Comparison of ENCODE assay signal across 20 cellular contexts in the genomic region with DNA sequence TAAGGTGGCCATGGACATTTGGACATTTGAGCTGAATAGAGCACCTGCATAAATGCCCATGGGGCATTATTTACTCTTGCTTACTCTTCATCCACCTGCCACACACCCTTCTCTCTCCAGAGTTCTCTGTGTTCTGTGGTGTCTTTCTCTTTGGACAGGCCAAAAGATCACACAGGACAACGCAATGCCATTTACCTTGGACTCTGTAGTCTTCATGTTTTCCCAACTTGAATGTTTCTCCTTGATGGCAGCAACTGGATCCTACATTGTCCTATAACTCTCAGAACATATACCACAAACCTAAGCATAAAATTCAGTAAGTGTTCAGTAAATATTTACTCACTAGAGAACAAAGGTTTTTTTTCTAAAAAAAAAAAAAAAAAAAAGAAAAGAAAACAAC. TPM values are rescaled to one million over a fixed set of nuclear protein-coding genes. Genes with fewer than 3 reads are reported as not detected.
A peak's percentile ranks its signal among the peaks of the same experiment; 100 is the strongest.
DNase-seq lines count a peak whose midpoint lies in the region.
"Had no signal": no experiment of that assay in that cellular context is flagged by ENCODE, and none has a peak within 500 bp of the region (broad histone marks: within the 10 kb centered on the region; RNA-seq: fewer than 3 reads in every experiment).

No MANE protein-coding gene starts in this region.

- intact Hi-C loops in activated CD4-positive, alpha-beta T cell treated with anti-CD3 and anti-CD28 coated beads, Interleukin-2, amount 10 ng/mL, durations not matched to agents 24 days and 14 days (cut with micrococcal nuclease) = no loop called here

- DNase-seq in NCI-H748 (lab: John Stamatoyannopoulos, UW; ENCODE audit: unreplicated experiment) = peak; percentile 2
- no peak for DNase-seq in NCI-H748 treated with DMSO at 0.1 percent for 48 hours (lab: John Stamatoyannopoulos, UW)
- peak; percentile 13 for DNase-seq in COLO668 (lab: John Stamatoyannopoulos, UW; ENCODE audit: unreplicated experiment)
- DNase-seq in DMS53 treated with DMSO at 0.1 percent for 48 hours (lab: John Stamatoyannopoulos, UW; ENCODE audit: unreplicated experiment) = peak; percentile 99
- DNase-seq in NCI-H774 (lab: John Stamatoyannopoulos, UW) = peak; percentile 28
- DNase-seq in iPS-NIHi11 (ENCODE audit: low spot score) = no peak
- no peak for DNase-seq in activated CD4-positive, alpha-beta T cell treated with anti-CD3 and anti-CD28 coated beads, Interleukin-2, amount 10 ng/mL, durations not matched to agents 24 days and 14 days
- DNase-seq: 8988T; ACHN; AML-193; BE2C; Caco-2; CD4-positive, alpha-beta T cell; DMS153; DMS79 treated with DMSO at 0.1 percent for 48 hours; GF-D8; GOT3; HFFc6 had no signal

- no peaks in the 10 kb centered on the region for H3K4me1 Mint-ChIP-seq in activated CD4-positive, alpha-beta T cell treated with anti-CD3 and anti-CD28 coated beads, Interleukin-2, amount 10 ng/mL, durations not matched to agents 24 days and 14 days
- H3K4me1 Mint-ChIP-seq: CD14-positive monocyte had no signal

- no peaks in the 10 kb centered on the region for H3K27me3 Mint-ChIP-seq in activated CD4-positive, alpha-beta T cell treated with anti-CD3 and anti-CD28 coated beads, Interleukin-2, amount 10 ng/mL, durations not matched to agents 24 days and 14 days

- no peak overlapping the region for H3K27ac Mint-ChIP-seq in activated CD4-positive, alpha-beta T cell treated with anti-CD3 and anti-CD28 coated beads, Interleukin-2, amount 10 ng/mL, durations not matched to agents 24 days and 14 days
- H3K27ac Mint-ChIP-seq: CD14-positive monocyte; CD4-positive, alpha-beta T cell; HFFc6 had no signal

- H3K4me3 Mint-ChIP-seq in activated CD4-positive, alpha-beta T cell treated with anti-CD3 and anti-CD28 coated beads, Interleukin-2, amount 10 ng/mL, durations not matched to agents 24 days and 14 days = no peak overlapping the region
- H3K4me3 Mint-ChIP-seq: CD4-positive, alpha-beta T cell; HFFc6 had no signal

- H3K9me3 Mint-ChIP-seq in activated CD4-positive, alpha-beta T cell treated with anti-CD3 and anti-CD28 coated beads, Interleukin-2, amount 10 ng/mL, durations not matched to agents 24 days and 14 days = no peaks in the 10 kb centered on the region
- H3K9me3 Mint-ChIP-seq: CD4-positive, alpha-beta T cell; HFFc6 had no signal

- H3K36me3 Mint-ChIP-seq in activated CD4-positive, alpha-beta T cell treated with anti-CD3 and anti-CD28 coated beads, Interleukin-2, amount 10 ng/mL, durations not matched to agents 24 days and 14 days (ENCODE audit: low read depth) = no peaks in the 10 kb centered on the region
- H3K36me3 Mint-ChIP-seq: CD14-positive monocyte had no signal

RNA-seq across cellular contexts. Expression of gene PTHLH, which starts 41.7 kb away (rescaled TPM):
- not detected in 2 replicates for total RNA-seq in activated CD4-positive, alpha-beta T cell treated with anti-CD3 and anti-CD28 coated beads, Interleukin-2, amount 10 ng/mL, durations not matched to agents 24 days and 14 days
- total RNA-seq: Caco-2; CD4-positive, alpha-beta T cell; G401 had no signal

Comparison
In these comparisons a context has a peak if more than half of its experiments do, and no peak if none do; other contexts are left out.
1. DNase-seq: peak in NCI-H748 (single experiment), COLO668 (single experiment), DMS53 treated with DMSO at 0.1 percent for 48 hours (single experiment) and NCI-H774 (single experiment); none in NCI-H748 treated with DMSO at 0.1 percent for 48 hours (single experiment), iPS-NIHi11 (single experiment) and activated CD4-positive, alpha-beta T cell treated with anti-CD3 and anti-CD28 coated beads, Interleukin-2, amount 10 ng/mL, durations not matched to agents 24 days and 14 days (single experiment).